Comparison of ENCODE assay signal across 31 cellular contexts in genomic region chr13:58620171-58620570, GRCh38.
A peak's percentile ranks its signal among the peaks of the same experiment; 100 is the strongest.
DNase-seq lines count a peak whose midpoint lies in the region; ATAC-seq and TF ChIP-seq lines count a peak whose summit lies in the region.
"Had no signal": no experiment of that assay in that cellular context is flagged by ENCODE, and none has a peak within 500 bp of the region (broad histone marks: within the 10 kb centered on the region; RNA-seq: fewer than 3 reads in every experiment).

No MANE protein-coding gene starts in this region.

- BruUV-seq in A673 (replicated peaks; lab: Mats Ljungman, UMichigan): no TSS peak

- H3K27me3 ChIP-seq in A673 (replicated peaks; ENCODE audit: insufficient read depth, low read depth, low read length, poor library complexity) (no peaks in the 10 kb centered on the region), mesendoderm (ENCODE audit: insufficient read depth, low read length, poor library complexity) (no peaks in the 10 kb centered on the region), right cardiac atrium (ENCODE audit: control insufficient read depth, insufficient read depth) (no peaks in the 10 kb centered on the region)
- H3K27me3 ChIP-seq: adrenal gland; BLaER1 treated with 17β-estradiol and CSF1 and Interleukin-3, amounts not matched to agents 10 nM and 100 nM; MG63; pancreas; suprapubic skin; upper lobe of right lung had no signal

- H2BK120ac ChIP-seq in mesendoderm (ENCODE audit: low read depth, low read length): no peak overlapping the region

- H3K36me3 Mint-ChIP-seq in activated naive CD8-positive, alpha-beta T cell treated with anti-CD3 and anti-CD28 coated beads, Interleukin-2, amount 50 U/mL, for 24 hours (ENCODE audit: low read depth): no peaks in the 10 kb centered on the region
- H3K36me3 Mint-ChIP-seq: naive thymus-derived CD8-positive, alpha-beta T cell; stimulated activated naive B cell treated with anti-CD40 and anti-IgM and Interleukin-4, amounts not matched to agents 10 μg/mL and 1 μg/mL and 100 μg/mL, for 72 hours had no signal

- H3K56ac ChIP-seq in mesendoderm (ENCODE audit: low read length): no peak overlapping the region

- H2BK5ac ChIP-seq in mesendoderm (ENCODE audit: low read length): no peak overlapping the region

- POLR2A ChIA-PET in A673 (lab: Charles Lee; ENCODE audit: low non-redundant PET): no interaction called here

- intact Hi-C loops in A673 (cut with micrococcal nuclease; ENCODE audit: unreplicated experiment): no loop called here
- intact Hi-C loops in right cardiac atrium (cut with DNase I): no loop called here

- DNase-seq in A673 (ENCODE audit: low spot score): peak; percentile 76
- peak; percentile 40 for DNase-seq in DMS153 treated with DMSO at 0.1 percent for 48 hours (lab: John Stamatoyannopoulos, UW; ENCODE audit: unreplicated experiment)
- DNase-seq in NCI-H69 (lab: John Stamatoyannopoulos, UW): peak; percentile 54
- peak; percentile 72 for DNase-seq in mesendoderm
- DNase-seq in activated naive CD8-positive, alpha-beta T cell treated with anti-CD3 and anti-CD28 coated beads, Interleukin-2, amount 50 U/mL, for 24 hours: no peak
- no peak for DNase-seq in NCI-H2227 (lab: John Stamatoyannopoulos, UW; ENCODE audit: unreplicated experiment)
- no peak for DNase-seq in right cardiac atrium
- DNase-seq: activated CD4-positive, alpha-beta T cell treated with anti-CD3 and anti-CD28 coated beads for 36 hours; activated CD8-positive, alpha-beta memory T cell treated with anti-CD3 and anti-CD28 coated beads, Interleukin-2, amount 50 U/mL, for 48 hours; activated CD8-positive, alpha-beta T cell treated with anti-CD3 and anti-CD28 coated beads for 36 hours; activated naive CD4-positive, alpha-beta T cell treated with anti-CD3 and anti-CD28 coated beads for 36 hours; adrenal gland; Caco-2; KBM-7; left ventricle myocardium superior; MG63; midbrain; naive thymus-derived CD8-positive, alpha-beta T cell; NCI-H2081 treated with DMSO at 0.1 percent for 48 hours; NCI-H526 treated with DMSO at 0.1 percent for 48 hours; pancreas; SHP77 treated with DMSO at 0.1 percent for 48 hours; small intestine; stimulated activated naive B cell treated with anti-CD40 and anti-IgM and Interleukin-4, amounts not matched to agents 10 μg/mL and 1 μg/mL and 100 μg/mL, for 72 hours; SW 1271; upper lobe of right lung had no signal

- H2AK5ac ChIP-seq in mesendoderm (ENCODE audit: low read length): no peak overlapping the region

- H3K4ac ChIP-seq in mesendoderm (ENCODE audit: low read depth, low read length): no peak overlapping the region

- WGBS in mesendoderm (ENCODE audit: extremely low coverage, insufficient coverage, low lambda C conversion rate): no CpG with 5 or more reads among the region's 2 CpGs
- 68% methylated on average over 2 of the region's 2 CpGs for WGBS in right cardiac atrium

- ATAC-seq in HG03039 (IDR thresholded peaks at IDR 0.05; ENCODE audit: unreplicated experiment) (no peak), right cardiac atrium (no peak)
- no peak for ATAC-seq in activated naive CD8-positive, alpha-beta T cell treated with anti-CD3 and anti-CD28 coated beads, Interleukin-2, amount 50 U/mL, for 24 hours
- ATAC-seq: activated CD4-positive, alpha-beta T cell treated with anti-CD3 and anti-CD28 coated beads for 36 hours; activated CD8-positive, alpha-beta T cell treated with anti-CD3 and anti-CD28 coated beads for 36 hours; left ventricle myocardium superior; naive thymus-derived CD8-positive, alpha-beta T cell; pancreas; stimulated activated naive B cell treated with anti-CD40 and anti-IgM and Interleukin-4, amounts not matched to agents 10 μg/mL and 1 μg/mL and 100 μg/mL, for 72 hours; upper lobe of right lung had no signal

- H2BK15ac ChIP-seq in mesendoderm (replicated peaks; ENCODE audit: low read depth): no peak overlapping the region

- H3K4me1 Mint-ChIP-seq in activated naive CD8-positive, alpha-beta T cell treated with anti-CD3 and anti-CD28 coated beads, Interleukin-2, amount 50 U/mL, for 24 hours: no peaks in the 10 kb centered on the region
- H3K4me1 Mint-ChIP-seq: activated CD4-positive, alpha-beta T cell treated with anti-CD3 and anti-CD28 coated beads for 36 hours; central memory CD8-positive, alpha-beta T cell; naive thymus-derived CD8-positive, alpha-beta T cell; stimulated activated naive B cell treated with anti-CD40 and anti-IgM and Interleukin-4, amounts not matched to agents 10 μg/mL and 1 μg/mL and 100 μg/mL, for 72 hours had no signal

- H3K27ac ChIP-seq in A673 (ENCODE audit: low read depth, low read length, poor library complexity, severe bottlenecking) (peak overlapping the region; percentile 4), mesendoderm (ENCODE audit: low read depth, low read length) (no peak overlapping the region), right cardiac atrium (ENCODE audit: low read length) (no peak overlapping the region)
- H3K27ac ChIP-seq: adrenal gland; BLaER1 treated with 17β-estradiol and CSF1 and Interleukin-3, amounts not matched to agents 10 nM and 100 nM; pancreas; suprapubic skin; upper lobe of right lung had no signal

- H3K36me3 ChIP-seq in A673 (ENCODE audit: insufficient read depth, low read length, poor library complexity, severe bottlenecking) (no peaks in the 10 kb centered on the region), mesendoderm (ENCODE audit: control insufficient read depth, insufficient read depth, low read length) (no peaks in the 10 kb centered on the region)
- H3K36me3 ChIP-seq: adrenal gland; BLaER1 treated with 17β-estradiol and CSF1 and Interleukin-3, amounts not matched to agents 10 nM and 100 nM; MG63; pancreas; suprapubic skin; upper lobe of right lung had no signal

- H3K4me3 Mint-ChIP-seq in activated naive CD8-positive, alpha-beta T cell treated with anti-CD3 and anti-CD28 coated beads, Interleukin-2, amount 50 U/mL, for 24 hours: no peak overlapping the region
- H3K4me3 Mint-ChIP-seq: activated CD4-positive, alpha-beta T cell treated with anti-CD3 and anti-CD28 coated beads for 36 hours; activated CD8-positive, alpha-beta T cell treated with anti-CD3 and anti-CD28 coated beads for 36 hours; activated naive CD4-positive, alpha-beta T cell treated with anti-CD3 and anti-CD28 coated beads for 36 hours; activated T-helper 1 cell treated with anti-CD3 and anti-CD28 coated beads, Interleukin-12 subunit alpha, Interleukin-12 subunit beta, Interleukin-2, Interleukin-4 antibody, amounts not matched to agents 30 ng/mL and 10 ng/mL and 1 ng/mL, durations not matched to agents 14 hours and 24 hours and 36 hours; central memory CD8-positive, alpha-beta T cell; naive thymus-derived CD8-positive, alpha-beta T cell; stimulated activated naive B cell treated with anti-CD40 and anti-IgM and Interleukin-4, amounts not matched to agents 10 μg/mL and 1 μg/mL and 100 μg/mL, for 72 hours had no signal

- H3K9me3 ChIP-seq in A673 (ENCODE audit: low read depth, low read length, poor library complexity, severe bottlenecking) (no peaks in the 10 kb centered on the region), right cardiac atrium (ENCODE audit: control insufficient read depth, low read length) (no peaks in the 10 kb centered on the region)
- H3K9me3 ChIP-seq: adrenal gland, Caco-2, MG63, pancreas, suprapubic skin, upper lobe of right lung had no signal

- H3K79me1 ChIP-seq in mesendoderm (ENCODE audit: low read length): no peaks in the 10 kb centered on the region

- no peak overlapping the region for H3K27ac Mint-ChIP-seq in activated naive CD8-positive, alpha-beta T cell treated with anti-CD3 and anti-CD28 coated beads, Interleukin-2, amount 50 U/mL, for 24 hours
- H3K27ac Mint-ChIP-seq: activated CD4-positive, alpha-beta T cell treated with anti-CD3 and anti-CD28 coated beads for 36 hours; activated CD8-positive, alpha-beta T cell treated with anti-CD3 and anti-CD28 coated beads for 36 hours; activated naive CD4-positive, alpha-beta T cell treated with anti-CD3 and anti-CD28 coated beads for 36 hours; activated T-helper 1 cell treated with anti-CD3 and anti-CD28 coated beads, Interleukin-12 subunit alpha, Interleukin-12 subunit beta, Interleukin-2, Interleukin-4 antibody, amounts not matched to agents 30 ng/mL and 10 ng/mL and 1 ng/mL, durations not matched to agents 14 hours and 24 hours and 36 hours; naive thymus-derived CD8-positive, alpha-beta T cell; stimulated activated naive B cell treated with anti-CD40 and anti-IgM and Interleukin-4, amounts not matched to agents 10 μg/mL and 1 μg/mL and 100 μg/mL, for 72 hours had no signal

- CTCF ChIA-PET in A673 (lab: Charles Lee): no interaction called here

- H3K9ac ChIP-seq in mesendoderm (ENCODE audit: low read length): no peak overlapping the region
- H3K9ac ChIP-seq: BLaER1 treated with 17β-estradiol and CSF1 and Interleukin-3, amounts not matched to agents 10 nM and 100 nM had no signal

- no peak overlapping the region for H3K4me2 ChIP-seq in mesendoderm (ENCODE audit: low read length)
- H3K4me2 ChIP-seq: BLaER1 treated with 17β-estradiol and CSF1 and Interleukin-3, amounts not matched to agents 10 nM and 100 nM had no signal

- TF ChIP-seq CTCF in A673 (conservative IDR thresholded peaks at IDR 0.05; ENCODE audit: low read depth, low read length): no peak

- no peaks in the 10 kb centered on the region for H3K27me3 Mint-ChIP-seq in activated naive CD8-positive, alpha-beta T cell treated with anti-CD3 and anti-CD28 coated beads, Interleukin-2, amount 50 U/mL, for 24 hours
- H3K27me3 Mint-ChIP-seq: activated CD4-positive, alpha-beta T cell treated with anti-CD3 and anti-CD28 coated beads for 36 hours; activated CD8-positive, alpha-beta T cell treated with anti-CD3 and anti-CD28 coated beads for 36 hours; central memory CD8-positive, alpha-beta T cell; naive thymus-derived CD8-positive, alpha-beta T cell; stimulated activated naive B cell treated with anti-CD40 and anti-IgM and Interleukin-4, amounts not matched to agents 10 μg/mL and 1 μg/mL and 100 μg/mL, for 72 hours had no signal

- H4K8ac ChIP-seq in mesendoderm (ENCODE audit: low read depth, low read length): no peak overlapping the region

- H3K9me3 Mint-ChIP-seq in activated naive CD8-positive, alpha-beta T cell treated with anti-CD3 and anti-CD28 coated beads, Interleukin-2, amount 50 U/mL, for 24 hours: no peaks in the 10 kb centered on the region
- H3K9me3 Mint-ChIP-seq: activated naive CD4-positive, alpha-beta T cell treated with anti-CD3 and anti-CD28 coated beads for 36 hours; activated T-helper 1 cell treated with anti-CD3 and anti-CD28 coated beads, Interleukin-12 subunit alpha, Interleukin-12 subunit beta, Interleukin-2, Interleukin-4 antibody, amounts not matched to agents 30 ng/mL and 10 ng/mL and 1 ng/mL, durations not matched to agents 14 hours and 24 hours and 36 hours had no signal

- H3K4me3 ChIP-seq in A673 (ENCODE audit: low read depth, low read length, poor library complexity, severe bottlenecking) (no peak overlapping the region), mesendoderm (ENCODE audit: low read length) (no peak overlapping the region), right cardiac atrium (ENCODE audit: low read length) (no peak overlapping the region)
- H3K4me3 ChIP-seq: adrenal gland; BLaER1 treated with 17β-estradiol and CSF1 and Interleukin-3, amounts not matched to agents 10 nM and 100 nM; MG63; pancreas; suprapubic skin; upper lobe of right lung had no signal

- no peaks in the 10 kb centered on the region for H3K79me2 ChIP-seq in mesendoderm (ENCODE audit: control insufficient read depth, insufficient read depth, low read length)

- H3K18ac ChIP-seq in mesendoderm (ENCODE audit: low read length): no peak overlapping the region

- H3K4me1 ChIP-seq in A673 (ENCODE audit: insufficient read depth, low read length, poor library complexity, severe bottlenecking) (peaks cover 34% of the 10 kb centered on the region), mesendoderm (ENCODE audit: control insufficient read depth, low read depth, low read length) (peaks cover 7% of the 10 kb centered on the region), right cardiac atrium (ENCODE audit: control insufficient read depth, insufficient read depth, low read length) (no peaks in the 10 kb centered on the region)
- H3K4me1 ChIP-seq: adrenal gland, Caco-2, pancreas, suprapubic skin, upper lobe of right lung had no signal

- H4K5ac ChIP-seq in mesendoderm (ENCODE audit: low read length): no peak overlapping the region

- H3K23ac ChIP-seq in mesendoderm (ENCODE audit: low read length): no peak overlapping the region

Comparison
In these comparisons a context has a peak if more than half of its experiments do, and no peak if none do; other contexts are left out.
1. DNase-seq: peak in A673 (single experiment), DMS153 treated with DMSO at 0.1 percent for 48 hours (single experiment), NCI-H69 (single experiment) and mesendoderm (single experiment); none in activated naive CD8-positive, alpha-beta T cell treated with anti-CD3 and anti-CD28 coated beads, Interleukin-2, amount 50 U/mL, for 24 hours (single experiment), NCI-H2227 (single experiment) and right cardiac atrium (0 of 3).